Comparison of ENCODE assay signal across 1 cellular context in genomic region chr2:239666855-239667376, GRCh38.
TF ChIP-seq lines count a peak whose summit lies in the region.

No MANE protein-coding gene starts in this region.

TF ChIP-seq in HEK293, 187 proteins besides CTCF, POLR2A, EP300 and RAD21 (continued from another document):
- TF ChIP-seq PRDM2 (tag by site-specific recombination; IDR thresholded peaks at IDR 0.05; ENCODE audit: borderline replicate concordance) (no peak), ZNF112 (tag by site-specific recombination; IDR thresholded peaks at IDR 0.05) (no peak), ZSCAN18 (tag by site-specific recombination; IDR thresholded peaks at IDR 0.05) (no peak), ZNF571 (tag by site-specific recombination; IDR thresholded peaks at IDR 0.05) (no peak), EGR2 (tag by site-specific recombination; IDR thresholded peaks at IDR 0.05; ENCODE audit: low read depth) (peak; percentile 73), ZNF266 (tag by site-specific recombination; IDR thresholded peaks at IDR 0.05; ENCODE audit: low read depth) (no peak), ZNF202 (tag by site-specific recombination; IDR thresholded peaks at IDR 0.05; ENCODE audit: borderline replicate concordance) (no peak), ELK4 (IDR thresholded peaks at IDR 0.05; ENCODE audit: borderline replicate concordance, low read depth, low read length) (no peak), ZNF423 (tag by site-specific recombination; IDR thresholded peaks at IDR 0.05) (no peak)
- TF ChIP-seq, protein P1, sequence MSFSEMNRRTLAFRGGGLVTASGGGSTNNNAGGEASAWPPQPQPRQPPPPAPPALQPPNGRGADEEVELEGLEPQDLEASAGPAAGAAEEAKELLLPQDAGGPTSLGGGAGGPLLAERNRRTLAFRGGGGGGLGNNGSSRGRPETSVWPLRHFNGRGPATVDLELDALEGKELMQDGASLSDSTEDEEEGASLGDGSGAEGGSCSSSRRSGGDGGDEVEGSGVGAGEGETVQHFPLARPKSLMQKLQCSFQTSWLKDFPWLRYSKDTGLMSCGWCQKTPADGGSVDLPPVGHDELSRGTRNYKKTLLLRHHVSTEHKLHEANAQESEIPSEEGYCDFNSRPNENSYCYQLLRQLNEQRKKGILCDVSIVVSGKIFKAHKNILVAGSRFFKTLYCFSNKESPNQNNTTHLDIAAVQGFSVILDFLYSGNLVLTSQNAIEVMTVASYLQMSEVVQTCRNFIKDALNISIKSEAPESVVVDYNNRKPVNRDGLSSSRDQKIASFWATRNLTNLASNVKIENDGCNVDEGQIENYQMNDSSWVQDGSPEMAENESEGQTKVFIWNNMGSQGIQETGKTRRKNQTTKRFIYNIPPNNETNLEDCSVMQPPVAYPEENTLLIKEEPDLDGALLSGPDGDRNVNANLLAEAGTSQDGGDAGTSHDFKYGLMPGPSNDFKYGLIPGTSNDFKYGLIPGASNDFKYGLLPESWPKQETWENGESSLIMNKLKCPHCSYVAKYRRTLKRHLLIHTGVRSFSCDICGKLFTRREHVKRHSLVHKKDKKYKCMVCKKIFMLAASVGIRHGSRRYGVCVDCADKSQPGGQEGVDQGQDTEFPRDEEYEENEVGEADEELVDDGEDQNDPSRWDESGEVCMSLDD (tag by site-specific recombination; IDR thresholded peaks at IDR 0.05), result no peak
- TF ChIP-seq, protein P2, sequence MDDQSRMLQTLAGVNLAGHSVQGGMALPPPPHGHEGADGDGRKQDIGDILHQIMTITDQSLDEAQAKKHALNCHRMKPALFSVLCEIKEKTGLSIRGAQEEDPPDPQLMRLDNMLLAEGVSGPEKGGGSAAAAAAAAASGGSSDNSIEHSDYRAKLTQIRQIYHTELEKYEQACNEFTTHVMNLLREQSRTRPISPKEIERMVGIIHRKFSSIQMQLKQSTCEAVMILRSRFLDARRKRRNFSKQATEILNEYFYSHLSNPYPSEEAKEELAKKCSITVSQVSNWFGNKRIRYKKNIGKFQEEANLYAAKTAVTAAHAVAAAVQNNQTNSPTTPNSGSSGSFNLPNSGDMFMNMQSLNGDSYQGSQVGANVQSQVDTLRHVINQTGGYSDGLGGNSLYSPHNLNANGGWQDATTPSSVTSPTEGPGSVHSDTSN (CRISPR knock-in tag; IDR thresholded peaks at IDR 0.05), result no peak
